1 cellular context compared by ENCODE assay signal in the genomic region with DNA sequence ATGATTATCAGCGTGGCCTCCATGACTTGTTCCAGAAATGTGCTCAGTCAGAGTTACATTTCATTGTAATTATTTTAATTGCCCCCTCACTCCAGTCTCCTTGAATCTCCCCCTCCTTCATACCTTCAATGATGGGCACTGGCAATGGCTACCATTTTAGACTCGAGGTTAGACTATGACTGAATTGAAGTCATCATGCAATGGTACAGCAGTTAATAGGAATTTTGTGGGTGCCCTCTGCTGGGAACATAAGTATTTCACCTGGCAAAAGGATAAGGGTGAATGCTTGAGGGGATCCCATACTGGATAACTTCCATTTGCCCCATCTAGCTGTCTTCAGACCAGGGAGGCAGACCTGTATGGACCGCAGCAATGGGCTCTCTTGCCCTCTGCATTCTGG.
TF ChIP-seq lines count a peak whose summit lies in the region.

No MANE protein-coding gene starts in this region.

TF ChIP-seq in GM12878, 131 proteins besides CTCF, POLR2A, EP300 and RAD21:
- TF ChIP-seq IRF3 (IDR thresholded peaks at IDR 0.05) (no peak), SMC3 (IDR thresholded peaks at IDR 0.05; ENCODE audit: borderline replicate concordance, low read length) (peak; percentile 44; the same call in 1 of the 2 replicates), ATF7 (IDR thresholded peaks at IDR 0.05; ENCODE audit: low read depth) (no peak)
